In the genomic region with DNA sequence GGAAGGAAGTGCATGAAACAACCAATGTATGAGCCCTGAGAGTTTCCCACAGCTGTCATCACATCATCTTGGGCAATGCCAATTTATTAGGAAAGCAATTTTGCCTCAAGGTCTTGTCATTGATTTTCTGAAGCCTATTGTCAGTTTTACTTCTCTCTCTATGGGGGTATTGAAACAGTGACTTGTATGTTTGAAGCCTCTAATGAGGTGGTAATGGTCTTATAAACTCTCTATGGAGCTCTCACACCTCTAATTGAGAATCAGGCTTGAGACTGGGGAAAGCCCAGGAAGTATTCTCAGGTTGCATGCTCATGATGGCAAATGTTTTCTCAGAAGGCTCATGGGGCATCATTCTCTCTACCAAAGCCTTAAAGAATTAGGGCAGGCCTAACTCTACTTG, we compare ENCODE assay signal across 1 cellular context.
TF ChIP-seq lines count a peak whose summit lies in the region.

No MANE protein-coding gene starts in this region.

TF ChIP-seq in GM12878, 131 proteins besides CTCF, POLR2A, EP300 and RAD21:
- TF ChIP-seq ATF7 (IDR thresholded peaks at IDR 0.05; ENCODE audit: low read depth), result peak; percentile 52; the same call in 1 of the 2 replicates
- TF ChIP-seq MTA3 (IDR thresholded peaks at IDR 0.05; ENCODE audit: borderline replicate concordance, low read length), result no peak
- no peak for TF ChIP-seq FOS (IDR thresholded peaks at IDR 0.05; ENCODE audit: borderline replicate concordance, extremely low read depth, insufficient read length)
- TF ChIP-seq BMI1 (IDR thresholded peaks at IDR 0.05; ENCODE audit: borderline replicate concordance), result no peak
- TF ChIP-seq MYB (IDR thresholded peaks at IDR 0.05; ENCODE audit: borderline replicate concordance, low read depth, low read length), result no peak
- peak; percentile 53 for TF ChIP-seq RELA (IDR thresholded peaks at IDR 0.05; ENCODE audit: borderline replicate concordance, partially characterized antibody)
- TF ChIP-seq, protein P1, sequence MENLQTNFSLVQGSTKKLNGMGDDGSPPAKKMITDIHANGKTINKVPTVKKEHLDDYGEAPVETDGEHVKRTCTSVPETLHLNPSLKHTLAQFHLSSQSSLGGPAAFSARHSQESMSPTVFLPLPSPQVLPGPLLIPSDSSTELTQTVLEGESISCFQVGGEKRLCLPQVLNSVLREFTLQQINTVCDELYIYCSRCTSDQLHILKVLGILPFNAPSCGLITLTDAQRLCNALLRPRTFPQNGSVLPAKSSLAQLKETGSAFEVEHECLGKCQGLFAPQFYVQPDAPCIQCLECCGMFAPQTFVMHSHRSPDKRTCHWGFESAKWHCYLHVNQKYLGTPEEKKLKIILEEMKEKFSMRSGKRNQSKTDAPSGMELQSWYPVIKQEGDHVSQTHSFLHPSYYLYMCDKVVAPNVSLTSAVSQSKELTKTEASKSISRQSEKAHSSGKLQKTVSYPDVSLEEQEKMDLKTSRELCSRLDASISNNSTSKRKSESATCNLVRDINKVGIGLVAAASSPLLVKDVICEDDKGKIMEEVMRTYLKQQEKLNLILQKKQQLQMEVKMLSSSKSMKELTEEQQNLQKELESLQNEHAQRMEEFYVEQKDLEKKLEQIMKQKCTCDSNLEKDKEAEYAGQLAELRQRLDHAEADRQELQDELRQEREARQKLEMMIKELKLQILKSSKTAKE (IDR thresholded peaks at IDR 0.05; ENCODE audit: low read depth, poor library complexity, severe bottlenecking), result peak; percentile 21
- TF ChIP-seq YBX1 (IDR thresholded peaks at IDR 0.05), result no peak
- TF ChIP-seq MTA2 (IDR thresholded peaks at IDR 0.05; ENCODE audit: low read depth), result peak; percentile 97
- no peak for TF ChIP-seq YY1 (IDR thresholded peaks at IDR 0.05; ENCODE audit: low read depth, low read length)
- TF ChIP-seq BHLHE40 (IDR thresholded peaks at IDR 0.05; ENCODE audit: borderline replicate concordance in 1 of 2, low read depth in 2 of 2, low read length in 1 of 2), result peak in 1 of 2 experiments; percentile 25; a peak in 1 of 4 replicates
- TF ChIP-seq ZNF217 (IDR thresholded peaks at IDR 0.05), result 0 out of 2 replicates have a peak, but pooled peaks have one; percentile 35
- no peak for TF ChIP-seq KAT2A (conservative IDR thresholded peaks at IDR 0.05; ENCODE audit: control insufficient read depth, low read depth, low read length)
- TF ChIP-seq, protein P2, sequence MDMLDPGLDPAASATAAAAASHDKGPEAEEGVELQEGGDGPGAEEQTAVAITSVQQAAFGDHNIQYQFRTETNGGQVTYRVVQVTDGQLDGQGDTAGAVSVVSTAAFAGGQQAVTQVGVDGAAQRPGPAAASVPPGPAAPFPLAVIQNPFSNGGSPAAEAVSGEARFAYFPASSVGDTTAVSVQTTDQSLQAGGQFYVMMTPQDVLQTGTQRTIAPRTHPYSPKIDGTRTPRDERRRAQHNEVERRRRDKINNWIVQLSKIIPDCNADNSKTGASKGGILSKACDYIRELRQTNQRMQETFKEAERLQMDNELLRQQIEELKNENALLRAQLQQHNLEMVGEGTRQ (IDR thresholded peaks at IDR 0.05; ENCODE audit: borderline replicate concordance, low read depth, low read length), result no peak
- peak; percentile 62; the same call in 1 of the 2 replicates for TF ChIP-seq GATAD2B (conservative IDR thresholded peaks at IDR 0.05; ENCODE audit: low read depth)
- no peak for TF ChIP-seq RB1 (IDR thresholded peaks at IDR 0.05; ENCODE audit: borderline replicate concordance)
- TF ChIP-seq TAF1 (IDR thresholded peaks at IDR 0.05; ENCODE audit: borderline replicate concordance, low read depth, low read length), result no peak
- peak; percentile 46; the same call in 1 of the 2 replicates for TF ChIP-seq IKZF1 (conservative IDR thresholded peaks at IDR 0.05)
- peak in 1 of 2 experiments; percentile 59; a peak in 3 of 4 replicates for TF ChIP-seq IKZF2 (IDR thresholded peaks at IDR 0.05)
- 0 out of 2 replicates have a peak, but pooled peaks have one; percentile 11 for TF ChIP-seq ZNF687 (IDR thresholded peaks at IDR 0.05)
- TF ChIP-seq, protein P3, sequence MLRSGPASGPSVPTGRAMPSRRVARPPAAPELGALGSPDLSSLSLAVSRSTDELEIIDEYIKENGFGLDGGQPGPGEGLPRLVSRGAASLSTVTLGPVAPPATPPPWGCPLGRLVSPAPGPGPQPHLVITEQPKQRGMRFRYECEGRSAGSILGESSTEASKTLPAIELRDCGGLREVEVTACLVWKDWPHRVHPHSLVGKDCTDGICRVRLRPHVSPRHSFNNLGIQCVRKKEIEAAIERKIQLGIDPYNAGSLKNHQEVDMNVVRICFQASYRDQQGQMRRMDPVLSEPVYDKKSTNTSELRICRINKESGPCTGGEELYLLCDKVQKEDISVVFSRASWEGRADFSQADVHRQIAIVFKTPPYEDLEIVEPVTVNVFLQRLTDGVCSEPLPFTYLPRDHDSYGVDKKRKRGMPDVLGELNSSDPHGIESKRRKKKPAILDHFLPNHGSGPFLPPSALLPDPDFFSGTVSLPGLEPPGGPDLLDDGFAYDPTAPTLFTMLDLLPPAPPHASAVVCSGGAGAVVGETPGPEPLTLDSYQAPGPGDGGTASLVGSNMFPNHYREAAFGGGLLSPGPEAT (IDR thresholded peaks at IDR 0.05; ENCODE audit: low read depth), result peak; percentile 49; the same call in 1 of the 2 replicates
- TF ChIP-seq, protein P4, sequence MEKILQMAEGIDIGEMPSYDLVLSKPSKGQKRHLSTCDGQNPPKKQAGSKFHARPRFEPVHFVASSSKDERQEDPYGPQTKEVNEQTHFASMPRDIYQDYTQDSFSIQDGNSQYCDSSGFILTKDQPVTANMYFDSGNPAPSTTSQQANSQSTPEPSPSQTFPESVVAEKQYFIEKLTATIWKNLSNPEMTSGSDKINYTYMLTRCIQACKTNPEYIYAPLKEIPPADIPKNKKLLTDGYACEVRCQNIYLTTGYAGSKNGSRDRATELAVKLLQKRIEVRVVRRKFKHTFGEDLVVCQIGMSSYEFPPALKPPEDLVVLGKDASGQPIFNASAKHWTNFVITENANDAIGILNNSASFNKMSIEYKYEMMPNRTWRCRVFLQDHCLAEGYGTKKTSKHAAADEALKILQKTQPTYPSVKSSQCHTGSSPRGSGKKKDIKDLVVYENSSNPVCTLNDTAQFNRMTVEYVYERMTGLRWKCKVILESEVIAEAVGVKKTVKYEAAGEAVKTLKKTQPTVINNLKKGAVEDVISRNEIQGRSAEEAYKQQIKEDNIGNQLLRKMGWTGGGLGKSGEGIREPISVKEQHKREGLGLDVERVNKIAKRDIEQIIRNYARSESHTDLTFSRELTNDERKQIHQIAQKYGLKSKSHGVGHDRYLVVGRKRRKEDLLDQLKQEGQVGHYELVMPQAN (conservative IDR thresholded peaks at IDR 0.05), result no peak
- TF ChIP-seq NBN (IDR thresholded peaks at IDR 0.05), result peak; percentile 50; the same call in 1 of the 2 replicates
- TF ChIP-seq SMAD1 (IDR thresholded peaks at IDR 0.05; ENCODE audit: low read depth, partially characterized antibody), result peak; percentile 44
- TF ChIP-seq, protein P5, sequence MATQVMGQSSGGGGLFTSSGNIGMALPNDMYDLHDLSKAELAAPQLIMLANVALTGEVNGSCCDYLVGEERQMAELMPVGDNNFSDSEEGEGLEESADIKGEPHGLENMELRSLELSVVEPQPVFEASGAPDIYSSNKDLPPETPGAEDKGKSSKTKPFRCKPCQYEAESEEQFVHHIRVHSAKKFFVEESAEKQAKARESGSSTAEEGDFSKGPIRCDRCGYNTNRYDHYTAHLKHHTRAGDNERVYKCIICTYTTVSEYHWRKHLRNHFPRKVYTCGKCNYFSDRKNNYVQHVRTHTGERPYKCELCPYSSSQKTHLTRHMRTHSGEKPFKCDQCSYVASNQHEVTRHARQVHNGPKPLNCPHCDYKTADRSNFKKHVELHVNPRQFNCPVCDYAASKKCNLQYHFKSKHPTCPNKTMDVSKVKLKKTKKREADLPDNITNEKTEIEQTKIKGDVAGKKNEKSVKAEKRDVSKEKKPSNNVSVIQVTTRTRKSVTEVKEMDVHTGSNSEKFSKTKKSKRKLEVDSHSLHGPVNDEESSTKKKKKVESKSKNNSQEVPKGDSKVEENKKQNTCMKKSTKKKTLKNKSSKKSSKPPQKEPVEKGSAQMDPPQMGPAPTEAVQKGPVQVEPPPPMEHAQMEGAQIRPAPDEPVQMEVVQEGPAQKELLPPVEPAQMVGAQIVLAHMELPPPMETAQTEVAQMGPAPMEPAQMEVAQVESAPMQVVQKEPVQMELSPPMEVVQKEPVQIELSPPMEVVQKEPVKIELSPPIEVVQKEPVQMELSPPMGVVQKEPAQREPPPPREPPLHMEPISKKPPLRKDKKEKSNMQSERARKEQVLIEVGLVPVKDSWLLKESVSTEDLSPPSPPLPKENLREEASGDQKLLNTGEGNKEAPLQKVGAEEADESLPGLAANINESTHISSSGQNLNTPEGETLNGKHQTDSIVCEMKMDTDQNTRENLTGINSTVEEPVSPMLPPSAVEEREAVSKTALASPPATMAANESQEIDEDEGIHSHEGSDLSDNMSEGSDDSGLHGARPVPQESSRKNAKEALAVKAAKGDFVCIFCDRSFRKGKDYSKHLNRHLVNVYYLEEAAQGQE (IDR thresholded peaks at IDR 0.05; ENCODE audit: low read depth, low read length), result no peak
- TF ChIP-seq MAX (IDR thresholded peaks at IDR 0.05; ENCODE audit: low read depth, low read length), result no peak
- TF ChIP-seq MEF2B (IDR thresholded peaks at IDR 0.05; ENCODE audit: partially characterized antibody, poor library complexity, severe bottlenecking), result peak; percentile 81
- no peak for TF ChIP-seq POU2F2 (IDR thresholded peaks at IDR 0.05; ENCODE audit: borderline replicate concordance, low read depth, low read length)
- TF ChIP-seq SUZ12 (IDR thresholded peaks at IDR 0.05; ENCODE audit: unreplicated experiment), result no peak
- TF ChIP-seq, protein P6, sequence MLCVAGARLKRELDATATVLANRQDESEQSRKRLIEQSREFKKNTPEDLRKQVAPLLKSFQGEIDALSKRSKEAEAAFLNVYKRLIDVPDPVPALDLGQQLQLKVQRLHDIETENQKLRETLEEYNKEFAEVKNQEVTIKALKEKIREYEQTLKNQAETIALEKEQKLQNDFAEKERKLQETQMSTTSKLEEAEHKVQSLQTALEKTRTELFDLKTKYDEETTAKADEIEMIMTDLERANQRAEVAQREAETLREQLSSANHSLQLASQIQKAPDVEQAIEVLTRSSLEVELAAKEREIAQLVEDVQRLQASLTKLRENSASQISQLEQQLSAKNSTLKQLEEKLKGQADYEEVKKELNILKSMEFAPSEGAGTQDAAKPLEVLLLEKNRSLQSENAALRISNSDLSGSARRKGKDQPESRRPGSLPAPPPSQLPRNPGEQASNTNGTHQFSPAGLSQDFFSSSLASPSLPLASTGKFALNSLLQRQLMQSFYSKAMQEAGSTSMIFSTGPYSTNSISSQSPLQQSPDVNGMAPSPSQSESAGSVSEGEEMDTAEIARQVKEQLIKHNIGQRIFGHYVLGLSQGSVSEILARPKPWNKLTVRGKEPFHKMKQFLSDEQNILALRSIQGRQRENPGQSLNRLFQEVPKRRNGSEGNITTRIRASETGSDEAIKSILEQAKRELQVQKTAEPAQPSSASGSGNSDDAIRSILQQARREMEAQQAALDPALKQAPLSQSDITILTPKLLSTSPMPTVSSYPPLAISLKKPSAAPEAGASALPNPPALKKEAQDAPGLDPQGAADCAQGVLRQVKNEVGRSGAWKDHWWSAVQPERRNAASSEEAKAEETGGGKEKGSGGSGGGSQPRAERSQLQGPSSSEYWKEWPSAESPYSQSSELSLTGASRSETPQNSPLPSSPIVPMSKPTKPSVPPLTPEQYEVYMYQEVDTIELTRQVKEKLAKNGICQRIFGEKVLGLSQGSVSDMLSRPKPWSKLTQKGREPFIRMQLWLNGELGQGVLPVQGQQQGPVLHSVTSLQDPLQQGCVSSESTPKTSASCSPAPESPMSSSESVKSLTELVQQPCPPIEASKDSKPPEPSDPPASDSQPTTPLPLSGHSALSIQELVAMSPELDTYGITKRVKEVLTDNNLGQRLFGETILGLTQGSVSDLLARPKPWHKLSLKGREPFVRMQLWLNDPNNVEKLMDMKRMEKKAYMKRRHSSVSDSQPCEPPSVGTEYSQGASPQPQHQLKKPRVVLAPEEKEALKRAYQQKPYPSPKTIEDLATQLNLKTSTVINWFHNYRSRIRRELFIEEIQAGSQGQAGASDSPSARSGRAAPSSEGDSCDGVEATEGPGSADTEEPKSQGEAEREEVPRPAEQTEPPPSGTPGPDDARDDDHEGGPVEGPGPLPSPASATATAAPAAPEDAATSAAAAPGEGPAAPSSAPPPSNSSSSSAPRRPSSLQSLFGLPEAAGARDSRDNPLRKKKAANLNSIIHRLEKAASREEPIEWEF (IDR thresholded peaks at IDR 0.05; ENCODE audit: insufficient replicate concordance, low read depth, low read length), result peak; percentile 83
